Comparison of ENCODE assay signal across 14 cellular contexts in the genomic region with DNA sequence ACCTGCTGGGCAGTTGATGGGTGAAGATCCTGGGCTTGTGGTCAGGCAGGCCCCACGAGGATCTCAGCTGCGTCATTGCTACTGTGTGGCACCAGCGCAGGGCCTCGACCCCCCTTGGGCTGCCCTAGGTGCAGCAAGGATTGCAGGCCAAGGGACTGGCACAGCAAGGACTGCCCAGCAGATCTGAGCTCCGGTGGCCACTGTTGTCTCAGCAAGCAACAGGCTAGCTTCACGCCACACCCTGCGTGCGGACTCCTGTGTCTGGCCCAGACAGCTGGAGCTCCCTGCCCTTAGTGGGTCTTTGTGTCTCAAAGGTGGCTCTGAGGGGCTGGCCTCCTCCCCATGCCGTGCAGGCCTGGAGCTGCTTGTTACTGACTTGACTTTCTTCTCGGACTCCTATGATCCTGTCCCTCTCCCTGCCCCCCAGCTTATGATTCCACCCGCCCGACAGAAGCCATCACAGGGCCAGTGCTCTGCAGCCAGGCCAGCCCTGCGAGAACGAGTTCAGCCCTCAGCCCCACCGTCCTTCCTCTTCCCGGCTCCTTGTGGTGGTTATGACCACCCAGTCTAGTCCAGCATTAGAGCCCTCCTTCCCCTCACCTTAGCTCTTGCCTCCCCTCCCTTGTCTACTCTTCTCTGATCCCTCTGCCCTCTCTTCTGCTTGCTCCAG.
"Had no signal": no experiment of that assay in that cellular context is flagged by ENCODE, and none has a peak within 500 bp of the region (broad histone marks: within the 10 kb centered on the region; RNA-seq: fewer than 3 reads in every experiment).

No MANE protein-coding gene starts in this region.

- H3K4me1 ChIP-seq: stomach had no signal

- ATAC-seq: mucosa of descending colon; naive thymus-derived CD8-positive, alpha-beta T cell had no signal

- DNase-seq: activated CD4-positive, alpha-beta T cell treated with anti-CD3 and anti-CD28 coated beads, Interleukin-2, amount 50 U/mL, for 4 hours; activated CD4-positive, CD25-positive, alpha-beta regulatory T cell treated with anti-CD3 and anti-CD28 coated beads, Interleukin-2, amount 50 U/mL, for 72 hours; activated gamma-delta T cell; activated T-cell treated with anti-CD3 and anti-CD28 coated beads, Interleukin-2, amount 50 U/mL, for 24 hours; central memory CD4-positive, alpha-beta T cell; erythroblast; mucosa of descending colon; occipital lobe; stimulated activated CD4-positive, alpha-beta T cell treated with anti-CD3 and anti-CD28 coated beads, Interleukin-4, amount 100 ng/mL, for 24 hours; stomach had no signal

- H3K79me2 ChIP-seq: hepatocyte had no signal

- H3K9me3 ChIP-seq: mucosa of descending colon, stomach, thoracic aorta had no signal

- H3K27me3 ChIP-seq: hepatocyte, stomach had no signal

- H2AFZ ChIP-seq: hepatocyte had no signal

- H3K4me3 ChIP-seq: hepatocyte, lung, mucosa of descending colon, stomach, thoracic aorta had no signal

- H3K27ac ChIP-seq: hepatocyte, stomach, thoracic aorta had no signal

- H3K4me2 ChIP-seq: hepatocyte had no signal
